Comparison of ENCODE assay signal across 9 cellular contexts in genomic region chr3:59286791-59287531, GRCh38.
DNase-seq lines count a peak whose midpoint lies in the region; ATAC-seq and TF ChIP-seq lines count a peak whose summit lies in the region.
"Had no signal": no experiment of that assay in that cellular context is flagged by ENCODE, and none has a peak within 500 bp of the region (broad histone marks: within the 10 kb centered on the region; RNA-seq: fewer than 3 reads in every experiment).

No MANE protein-coding gene starts in this region.

- DNase-seq in NCI-H748 (lab: John Stamatoyannopoulos, UW; ENCODE audit: unreplicated experiment) (peak; percentile 17), NCI-H748 treated with DMSO at 0.1 percent for 48 hours (lab: John Stamatoyannopoulos, UW) (no peak), MV-4-11 (lab: John Stamatoyannopoulos, UW) (peak; percentile 92), adrenal gland (peak; percentile 23 to 70 (median 35)), superior temporal gyrus (ENCODE audit: extremely low spot score) (no peak), NCI-H146 treated with DMSO at 0.1 percent for 48 hours (lab: John Stamatoyannopoulos, UW; ENCODE audit: unreplicated experiment) (no peak)
- DNase-seq in stimulated activated CD4-positive, alpha-beta T cell treated with anti-CD3 and anti-CD28 coated beads, Interleukin-2, amount 100 ng/mL, for 24 hours = peak; percentile 21 to 41
- DNase-seq: SW 1271 had no signal

- WGBS in adrenal gland, 4 donors = 8 to 39% (median 34%) methylated on average over 2 of the region's 2 CpGs

- H3K9me3 ChIP-seq in adrenal gland (replicated peaks in 1 of 3) = no peaks in the 10 kb centered on the region

- H3K4me1 ChIP-seq in adrenal gland (replicated peaks in 1 of 2) = no peaks in the 10 kb centered on the region

- H3K27me3 ChIP-seq in adrenal gland = no peaks in the 10 kb centered on the region

- no peak for TF ChIP-seq POLR2A in adrenal gland (IDR thresholded peaks at IDR 0.05)

- H3K36me3 ChIP-seq in adrenal gland (replicated peaks in 1 of 2) = no peaks in the 10 kb centered on the region

- intact Hi-C loops in adrenal gland (cut with DNase I) = no loop called here

- no peak overlapping the region for H3K27ac ChIP-seq in adrenal gland

- no peak overlapping the region for H3K4me3 ChIP-seq in adrenal gland

- TF ChIP-seq CTCF in adrenal gland (IDR thresholded peaks at IDR 0.05) = no peak

- ATAC-seq in GM19463 (IDR thresholded peaks at IDR 0.05; ENCODE audit: unreplicated experiment) = no peak

Comparison
In these comparisons a context has a peak if more than half of its experiments do, and no peak if none do; other contexts are left out.
1. DNase-seq: peak in NCI-H748 (single experiment), MV-4-11 (single experiment), adrenal gland (7 of 7) and stimulated activated CD4-positive, alpha-beta T cell treated with anti-CD3 and anti-CD28 coated beads, Interleukin-2, amount 100 ng/mL, for 24 hours (2 of 2); none in NCI-H748 treated with DMSO at 0.1 percent for 48 hours (single experiment), superior temporal gyrus (single experiment) and NCI-H146 treated with DMSO at 0.1 percent for 48 hours (single experiment).